Comparison of ENCODE assay signal across 1 cellular context in genomic region chr1:116465845-116466685, GRCh38.
TF ChIP-seq lines count a peak whose summit lies in the region.

No MANE protein-coding gene starts in this region.

TF ChIP-seq in HepG2, 621 proteins besides CTCF, POLR2A, EP300 and RAD21 (continued from another document):
- TF ChIP-seq FOXO4 (CRISPR knock-in tag; conservative IDR thresholded peaks at IDR 0.05) = no peak
- no peak for TF ChIP-seq TMF1 (CRISPR knock-in tag; IDR thresholded peaks at IDR 0.05; ENCODE audit: low read depth)
- TF ChIP-seq ETS1 (CRISPR knock-in tag; IDR thresholded peaks at IDR 0.05) = no peak
- TF ChIP-seq HNRNPK (IDR thresholded peaks at IDR 0.05; ENCODE audit: low read depth, low read length, poor library complexity, severe bottlenecking) = no peak
- no peak for TF ChIP-seq ZFP62 (CRISPR knock-in tag; IDR thresholded peaks at IDR 0.05)
- no peak for TF ChIP-seq LBX2 (CRISPR knock-in tag; IDR thresholded peaks at IDR 0.05; ENCODE audit: borderline replicate concordance)
- no peak for TF ChIP-seq HDAC6 (IDR thresholded peaks at IDR 0.05; ENCODE audit: low read depth, low read length)
- TF ChIP-seq JUN (CRISPR knock-in tag; IDR thresholded peaks at IDR 0.05) = no peak
- TF ChIP-seq ZC3H13 (CRISPR knock-in tag; IDR thresholded peaks at IDR 0.05) = no peak; the same call in 1 of the 2 replicates
- TF ChIP-seq BCLAF1 (IDR thresholded peaks at IDR 0.05) = no peak
- TF ChIP-seq ZFX (CRISPR knock-in tag; IDR thresholded peaks at IDR 0.05; ENCODE audit: low read depth) = peak; percentile 90
- TF ChIP-seq SNAPC5 (CRISPR knock-in tag; IDR thresholded peaks at IDR 0.05; ENCODE audit: borderline replicate concordance) = no peak
- TF ChIP-seq ZNF597 (CRISPR knock-in tag; IDR thresholded peaks at IDR 0.05) = no peak
- peak; percentile 83 for TF ChIP-seq MIXL1 (CRISPR knock-in tag; IDR thresholded peaks at IDR 0.05)
- TF ChIP-seq ZXDC (CRISPR knock-in tag; IDR thresholded peaks at IDR 0.05) = no peak
- TF ChIP-seq HIC2 (CRISPR knock-in tag; IDR thresholded peaks at IDR 0.05; ENCODE audit: low read depth) = peak; percentile 45; the same call in 1 of the 2 replicates
- TF ChIP-seq ZNF124 (CRISPR knock-in tag; IDR thresholded peaks at IDR 0.05) = peak; percentile 71; the same call in 1 of the 2 replicates
- no peak for TF ChIP-seq TRIM24 (CRISPR knock-in tag; IDR thresholded peaks at IDR 0.05)
- TF ChIP-seq KLF12 (CRISPR knock-in tag; IDR thresholded peaks at IDR 0.05; ENCODE audit: borderline replicate concordance) = 0 out of 2 replicates have a peak, but pooled peaks have one; percentile 45
- TF ChIP-seq ZNF768 (CRISPR knock-in tag; IDR thresholded peaks at IDR 0.05) = no peak
- no peak for TF ChIP-seq ZBTB1 (CRISPR knock-in tag; IDR thresholded peaks at IDR 0.05; ENCODE audit: borderline replicate concordance)
- no peak; the same call in 1 of the 2 replicates for TF ChIP-seq MTA1 (CRISPR knock-in tag; IDR thresholded peaks at IDR 0.05; ENCODE audit: borderline replicate concordance)
- TF ChIP-seq SAFB2 (CRISPR knock-in tag; IDR thresholded peaks at IDR 0.05; ENCODE audit: borderline replicate concordance, low read depth) = no peak; the same call in 1 of the 2 replicates
- peak; percentile 82 for TF ChIP-seq HNF1B (CRISPR knock-in tag; IDR thresholded peaks at IDR 0.05)
- peak; percentile 76; the same call in 1 of the 2 replicates for TF ChIP-seq ZGPAT (CRISPR knock-in tag; IDR thresholded peaks at IDR 0.05)
- TF ChIP-seq ZNF891 (CRISPR knock-in tag; IDR thresholded peaks at IDR 0.05) = no peak
- peak; percentile 97 for TF ChIP-seq BRD4 (CRISPR knock-in tag; IDR thresholded peaks at IDR 0.05)
